Comparison of ENCODE assay signal across 21 cellular contexts in genomic region chr15:32881528-32881927, GRCh38.
DNase-seq lines count a peak whose midpoint lies in the region; ATAC-seq and TF ChIP-seq lines count a peak whose summit lies in the region.
"Had no signal": no experiment of that assay in that cellular context is flagged by ENCODE, and none has a peak within 500 bp of the region (broad histone marks: within the 10 kb centered on the region; RNA-seq: fewer than 3 reads in every experiment).

No MANE protein-coding gene starts in this region.

- peak overlapping the region; percentile 65 for H3K23ac ChIP-seq in IMR-90 (ENCODE audit: low read depth, low read length)

- H2BK5ac ChIP-seq in IMR-90 (ENCODE audit: low read depth, low read length, poor library complexity, severe bottlenecking) = peak overlapping the region; percentile 71

- no peak for TF ChIP-seq CTCF in IMR-90 (conservative IDR thresholded peaks at IDR 0.05; ENCODE audit: low read depth, low read length)
- no peak for TF ChIP-seq CTCF in WTC11 (IDR thresholded peaks at IDR 0.05)
- peak; percentile 60 for TF ChIP-seq CTCF in endodermal cell (conservative IDR thresholded peaks at IDR 0.05)
- TF ChIP-seq CTCF in nephron progenitor cell (IDR thresholded peaks at IDR 0.05) = no peak
- no peak for TF ChIP-seq CTCF in esophagus muscularis mucosa (IDR thresholded peaks at IDR 0.05)

- no peak overlapping the region for H3K4me3 Mint-ChIP-seq in WTC11
- no peak overlapping the region for H3K4me3 Mint-ChIP-seq in endodermal cell
- H3K4me3 Mint-ChIP-seq in nephron progenitor cell = no peak overlapping the region
- H3K4me3 Mint-ChIP-seq: CD4-positive, CD25-positive, alpha-beta regulatory T cell; CD8-positive, alpha-beta memory T cell had no signal

- H3K4me1 Mint-ChIP-seq in WTC11 (peaks cover 14% of the 10 kb centered on the region), endodermal cell (peaks cover 19% of the 10 kb centered on the region), nephron progenitor cell (peaks cover 84% of the 10 kb centered on the region)
- H3K4me1 Mint-ChIP-seq: CD4-positive, CD25-positive, alpha-beta regulatory T cell; CD8-positive, alpha-beta memory T cell had no signal

- peak overlapping the region; percentile 57 for H3K14ac ChIP-seq in IMR-90 (replicated peaks; ENCODE audit: low read depth, low read length)

- peak overlapping the region; percentile 64; the same call in 1 of the 2 replicates for H2AK5ac ChIP-seq in IMR-90 (ENCODE audit: low read depth, low read length)

- no CpG with 5 or more reads among the region's 1 CpG for WGBS in IMR-90 (ENCODE audit: extremely low coverage in 2 of 2, insufficient read length in 1 of 2), 2 experiments
- 87 to 100% methylated on average over 1 of the region's 1 CpG for WGBS in endodermal cell (ENCODE audit: insufficient coverage in 1 of 2, insufficient read length in 1 of 2), 2 experiments
- 100% methylated on average over 1 of the region's 1 CpG for WGBS in esophagus muscularis mucosa

- H4K8ac ChIP-seq in IMR-90 (ENCODE audit: low read depth in 2 of 2, low read length in 2 of 2) = peak overlapping the region in 1 of 2 experiments; percentile 61; a peak in 3 of 4 replicates

- in situ Hi-C loops in IMR-90 (cut with MboI; ENCODE audit: low sequenced_read_pairs) = no loop called here

- CTCF ChIA-PET in IMR-90 (lab: Yijun Ruan, JAX) (no interaction called here), WTC11 (lab: Charles Lee) (interaction anchor here (0.6 to 1.3 kb wide), 6 partner anchors 27 to 235 kb away, joined by 3 to 5 read pairs (median 4); no protein-coding TSS in a partner anchor)

- H3K27ac ChIP-seq in IMR-90 (ENCODE audit: insufficient read depth, low read length) (peak overlapping the region; percentile 38; the same call in 1 of the 2 replicates), endodermal cell (ENCODE audit: low read depth, low read length) (no peak overlapping the region), esophagus muscularis mucosa (replicated peaks in 1 of 4) (no peak overlapping the region)
- H3K27ac ChIP-seq: HL-60 had no signal

- dilution Hi-C loops in IMR-90 (cut with HindIII; ENCODE audit: low sequenced_read_pairs, unreplicated experiment) = no loop called here

- no peak for TF ChIP-seq EP300 in esophagus muscularis mucosa (IDR thresholded peaks at IDR 0.05)

- no peak for TF ChIP-seq POLR2A in IMR-90 (IDR thresholded peaks at IDR 0.05; ENCODE audit: low read depth, low read length)
- TF ChIP-seq POLR2A in esophagus muscularis mucosa (IDR thresholded peaks at IDR 0.05; ENCODE audit: low read depth) = no peak

- peak overlapping the region; percentile 32; the same call in 1 of the 2 replicates for H2BK20ac ChIP-seq in IMR-90 (ENCODE audit: low read depth, low read length)

- H3K27me3 Mint-ChIP-seq in WTC11 (ENCODE audit: low read depth) (no peaks in the 10 kb centered on the region), endodermal cell (ENCODE audit: insufficient read depth) (no peaks in the 10 kb centered on the region), nephron progenitor cell (ENCODE audit: low read depth, poor library complexity) (peaks cover 3% of the 10 kb centered on the region)
- H3K27me3 Mint-ChIP-seq: CD8-positive, alpha-beta memory T cell had no signal

- H3K27ac Mint-ChIP-seq in WTC11 (peak overlapping the region; percentile 5; the same call in 1 of the 2 replicates), endodermal cell (no peak overlapping the region), nephron progenitor cell (peak overlapping the region; percentile 20)
- H3K27ac Mint-ChIP-seq: CD4-positive, CD25-positive, alpha-beta regulatory T cell; CD8-positive, alpha-beta memory T cell had no signal

- H3K4ac ChIP-seq in IMR-90 (ENCODE audit: low read depth, low read length) = peak overlapping the region; percentile 68

- H3K56ac ChIP-seq in IMR-90 (ENCODE audit: extremely low read depth, insufficient read depth, low read length) = no peak overlapping the region

- H3K36me3 ChIP-seq in IMR-90 (ENCODE audit: control insufficient read depth, insufficient read depth, low read length) = peaks cover 9% of the 10 kb centered on the region; the same call in 1 of the 2 replicates
- no peaks in the 10 kb centered on the region for H3K36me3 ChIP-seq in endodermal cell (ENCODE audit: control insufficient read depth, insufficient read depth, low read length)
- no peaks in the 10 kb centered on the region for H3K36me3 ChIP-seq in esophagus muscularis mucosa
- H3K36me3 ChIP-seq: BE2C, HAP-1 had no signal

- H3K9me3 ChIP-seq in IMR-90 (ENCODE audit: control insufficient read depth, insufficient read depth, low read length) = no peaks in the 10 kb centered on the region
- H3K9me3 ChIP-seq in endodermal cell (ENCODE audit: control insufficient read depth, low read length) = no peaks in the 10 kb centered on the region
- H3K9me3 ChIP-seq in esophagus muscularis mucosa = no peaks in the 10 kb centered on the region
- H3K9me3 ChIP-seq: BE2C, HAP-1 had no signal

- H3K4me3 ChIP-seq in IMR-90 (ENCODE audit: insufficient read depth, low read depth, low read length) (no peak overlapping the region), endodermal cell (ENCODE audit: low read length) (no peak overlapping the region), esophagus muscularis mucosa (no peak overlapping the region)
- H3K4me3 ChIP-seq: HAP-1, K562 had no signal

- H3K9ac ChIP-seq in IMR-90 (ENCODE audit: low read depth, low read length) = no peak overlapping the region
- H3K9ac ChIP-seq in endodermal cell (ENCODE audit: extremely low read depth, low read length, poor library complexity, severe bottlenecking) = no peak overlapping the region

- ATAC-seq in IMR-90 (ENCODE audit: low read depth) (no peak), WTC11 (peak; percentile 28; the same call in 1 of the 2 replicates)
- ATAC-seq: K562 had no signal

- H4K20me1 ChIP-seq in IMR-90 (ENCODE audit: insufficient read depth, low read length) = no peaks in the 10 kb centered on the region

- intact Hi-C loops in IMR-90 (cut with micrococcal nuclease) (no loop called here), esophagus muscularis mucosa (cut with DNase I) (no loop called here)

- DNase-seq in IMR-90 = no peak
- no peak for DNase-seq in WTC11 (ENCODE audit: low spot score)
- no peak for DNase-seq in endodermal cell
- no peak for DNase-seq in nephron progenitor cell
- DNase-seq in esophagus muscularis mucosa (ENCODE audit: extremely low spot score) = no peak
- no peak for DNase-seq in NCI-H1694 (lab: John Stamatoyannopoulos, UW)
- DNase-seq in islet precursor cell = no peak
- no peak for DNase-seq in activated CD4-positive, alpha-beta T cell treated with anti-CD3 and anti-CD28 coated beads, Interleukin-2, amount 50 U/mL, for 1 hour
- DNase-seq: ACHN; BE2C; C1 segment of cervical spinal cord; CD4-positive, CD25-positive, alpha-beta regulatory T cell; CD8-positive, alpha-beta memory T cell; COR-L47; DMS 273 treated with DMSO at 0.1 percent for 48 hours; DMS53; DND-41; EL had no signal

- H4K5ac ChIP-seq in IMR-90 (ENCODE audit: low read depth, low read length) = peak overlapping the region; percentile 38; the same call in 1 of the 2 replicates

- no TSS peak for BruUV-seq in IMR-90 (replicated peaks; lab: Mats Ljungman, UMichigan)

- H3K27me3 ChIP-seq in IMR-90 (ENCODE audit: control insufficient read depth, insufficient read depth, low read length) = no peaks in the 10 kb centered on the region
- no peaks in the 10 kb centered on the region for H3K27me3 ChIP-seq in endodermal cell (ENCODE audit: control insufficient read depth, insufficient read depth, low read length, poor library complexity, severe bottlenecking)
- no peaks in the 10 kb centered on the region for H3K27me3 ChIP-seq in esophagus muscularis mucosa
- H3K27me3 ChIP-seq: BE2C had no signal

- H2BK15ac ChIP-seq in IMR-90 (ENCODE audit: low read depth, low read length) = peak overlapping the region; percentile 94; the same call in 2 of the 3 replicates

- H2AFZ ChIP-seq in IMR-90 (replicated peaks; ENCODE audit: low read length, poor library complexity) = no peak overlapping the region

- H3K36me3 Mint-ChIP-seq in WTC11 = no peaks in the 10 kb centered on the region
- H3K36me3 Mint-ChIP-seq in endodermal cell (ENCODE audit: low read depth) = no peaks in the 10 kb centered on the region
- peaks cover 14% of the 10 kb centered on the region for H3K36me3 Mint-ChIP-seq in nephron progenitor cell (ENCODE audit: low read depth)
- H3K36me3 Mint-ChIP-seq: CD4-positive, CD25-positive, alpha-beta regulatory T cell had no signal

- H2BK120ac ChIP-seq in IMR-90 (ENCODE audit: low read depth, low read length) = peak overlapping the region; percentile 84

- peaks cover 14% of the 10 kb centered on the region for H3K4me1 ChIP-seq in IMR-90 (ENCODE audit: control insufficient read depth, insufficient read depth, low read length)
- peaks cover 7% of the 10 kb centered on the region for H3K4me1 ChIP-seq in endodermal cell (ENCODE audit: control insufficient read depth, insufficient read depth, low read length)
- peaks cover 4 to 85% (median 65%) of the 10 kb centered on the region in 4 donors for H3K4me1 ChIP-seq in esophagus muscularis mucosa
- H3K4me1 ChIP-seq: BE2C, HAP-1 had no signal

- H3K9me3 Mint-ChIP-seq in WTC11 (no peaks in the 10 kb centered on the region), endodermal cell (no peaks in the 10 kb centered on the region), nephron progenitor cell (peaks cover 4% of the 10 kb centered on the region)

- H2AK9ac ChIP-seq in IMR-90 (replicated peaks; ENCODE audit: low read depth, low read length, poor library complexity) = no peak overlapping the region

- H3K4me2 ChIP-seq in IMR-90 (ENCODE audit: low read depth, low read length) = no peak overlapping the region

- POLR2A ChIA-PET in IMR-90 (lab: Charles Lee; ENCODE audit: unreplicated experiment) (no interaction called here), WTC11 (lab: Charles Lee) (no interaction called here)

- H3K9me1 ChIP-seq in IMR-90 (ENCODE audit: insufficient read depth, low read length) = peaks cover 22% of the 10 kb centered on the region

- no peak for TF ChIP-seq RAD21 in IMR-90 (IDR thresholded peaks at IDR 0.05; ENCODE audit: low read length)

- H3K79me1 ChIP-seq in IMR-90 (ENCODE audit: low read depth in 1 of 2, low read length in 2 of 2) = peaks cover 19 to 63% of the 10 kb centered on the region in 2 experiments

- peak overlapping the region; percentile 75 for H4K91ac ChIP-seq in IMR-90 (ENCODE audit: insufficient read depth, low read depth, low read length)

- peak overlapping the region; percentile 76 for H3K18ac ChIP-seq in IMR-90 (ENCODE audit: low read depth, low read length)

TF ChIP-seq in IMR-90, 13 proteins besides CTCF, POLR2A, EP300 and RAD21 (continues in another document):
- TF ChIP-seq SMC3 (IDR thresholded peaks at IDR 0.05; ENCODE audit: low read depth, low read length) = no peak
- no peak for TF ChIP-seq BHLHE40 (IDR thresholded peaks at IDR 0.05; ENCODE audit: low read depth, low read length)
- no peak for TF ChIP-seq MAFK (IDR thresholded peaks at IDR 0.05; ENCODE audit: low read depth, low read length)
- TF ChIP-seq CHD1 (IDR thresholded peaks at IDR 0.05; ENCODE audit: low read depth, low read length) = no peak
